1 cellular context compared by ENCODE assay signal in genomic region chrX:154360155-154360713, GRCh38.
TF ChIP-seq lines count a peak whose summit lies in the region.

No MANE protein-coding gene starts in this region.

TF ChIP-seq in K562, 482 proteins besides CTCF, POLR2A, EP300 and RAD21:
- peak; percentile 31 for TF ChIP-seq RBFOX2 (IDR thresholded peaks at IDR 0.05; ENCODE audit: low read depth, low read length)
- TF ChIP-seq POLR2G (IDR thresholded peaks at IDR 0.05; ENCODE audit: low read depth, low read length), result peak; percentile 47
- no peak for TF ChIP-seq TBL1XR1 (IDR thresholded peaks at IDR 0.05; ENCODE audit: low read length in 2 of 2)
